ENCODE assay signal across 29 cellular contexts in genomic region chr12:83660727-83661126, GRCh38.
"Had no signal": no experiment of that assay in that cellular context is flagged by ENCODE, and none has a peak within 500 bp of the region (broad histone marks: within the 10 kb centered on the region; RNA-seq: fewer than 3 reads in every experiment).

No MANE protein-coding gene starts in this region.

- H2AFZ ChIP-seq: hepatocyte had no signal

- H3K79me2 ChIP-seq: hepatocyte had no signal

- H3K27ac ChIP-seq: colonic mucosa, coronary artery, dorsolateral prefrontal cortex, epithelial cell of prostate, esophagus muscularis mucosa, esophagus squamous epithelium, foreskin keratinocyte, gastrocnemius medialis, gastroesophageal sphincter, heart left ventricle, heart right ventricle, hepatocyte had no signal

- H3K4me2 ChIP-seq: hepatocyte had no signal

- H3K4me3 ChIP-seq: colonic mucosa, coronary artery, dorsolateral prefrontal cortex, esophagus muscularis mucosa, esophagus squamous epithelium, gastrocnemius medialis, gastroesophageal sphincter, heart left ventricle, heart right ventricle, hepatocyte had no signal

- H3K36me3 ChIP-seq: colonic mucosa, esophagus muscularis mucosa, esophagus squamous epithelium, gastrocnemius medialis, gastroesophageal sphincter, heart left ventricle, heart right ventricle had no signal

- DNase-seq: colonic mucosa; cortex of kidney; dermis blood vessel endothelial cell; dorsolateral prefrontal cortex; effector CD4-positive, alpha-beta T cell; effector CD8-positive, alpha-beta T cell; effector memory CD4-positive, alpha-beta T cell; effector memory CD8-positive, alpha-beta T cell; endodermal cell; erythroblast; esophagus squamous epithelium; foreskin fibroblast; foreskin keratinocyte; foreskin melanocyte; gastrocnemius medialis; glutamatergic neuron; heart left ventricle; heart right ventricle; hippocampal formation had no signal

- H3K27me3 ChIP-seq: colonic mucosa, dorsolateral prefrontal cortex, esophagus muscularis mucosa, esophagus squamous epithelium, foreskin keratinocyte, gastrocnemius medialis, gastroesophageal sphincter, heart left ventricle, heart right ventricle, hepatocyte had no signal

- H3K4me1 ChIP-seq: colonic mucosa, esophagus muscularis mucosa, esophagus squamous epithelium, foreskin keratinocyte, gastrocnemius medialis, gastroesophageal sphincter, heart left ventricle had no signal

- ATAC-seq: effector memory CD8-positive, alpha-beta T cell; esophagus mucosa; foreskin keratinocyte; gastrocnemius medialis; gastroesophageal sphincter; heart left ventricle; heart right ventricle had no signal

- H3K9me3 ChIP-seq: colonic mucosa, esophagus muscularis mucosa, esophagus squamous epithelium, gastrocnemius medialis, gastroesophageal sphincter, heart left ventricle, heart right ventricle had no signal

- FAIRE-seq: colon, endometrium, endothelial cell of umbilical vein, frontal cortex had no signal
